Comparison of ENCODE assay signal across 12 cellular contexts in genomic region chr10:86782691-86783418, GRCh38. TPM values are rescaled to one million over a fixed set of nuclear protein-coding genes. Genes with fewer than 3 reads are reported as not detected.
DNase-seq lines count a peak whose midpoint lies in the region; ATAC-seq and TF ChIP-seq lines count a peak whose summit lies in the region.
"Had no signal": no experiment of that assay in that cellular context is flagged by ENCODE, and none has a peak within 500 bp of the region (broad histone marks: within the 10 kb centered on the region; RNA-seq: fewer than 3 reads in every experiment).

No MANE protein-coding gene starts in this region.

- H3K36me3 Mint-ChIP-seq in endodermal cell (ENCODE audit: low read depth) = peaks cover 27% of the 10 kb centered on the region

- H3K27me3 ChIP-seq in left ventricle myocardium inferior (ENCODE audit: low read depth) (peaks cover 5% of the 10 kb centered on the region), endodermal cell (ENCODE audit: control insufficient read depth, insufficient read depth, low read length, poor library complexity, severe bottlenecking) (no peaks in the 10 kb centered on the region)
- H3K27me3 ChIP-seq: BE2C, MG63 had no signal

- no peaks in the 10 kb centered on the region for H3K9me3 Mint-ChIP-seq in endodermal cell

- no peak overlapping the region for H3K4me3 Mint-ChIP-seq in endodermal cell

- H3K4me1 ChIP-seq in left ventricle myocardium inferior (peaks cover 62% of the 10 kb centered on the region), endodermal cell (ENCODE audit: control insufficient read depth, insufficient read depth, low read length) (no peaks in the 10 kb centered on the region)
- H3K4me1 ChIP-seq: BE2C had no signal

- H3K9me3 ChIP-seq in left ventricle myocardium inferior (replicated peaks) (no peaks in the 10 kb centered on the region), endodermal cell (ENCODE audit: control insufficient read depth, low read length) (peaks cover 20% of the 10 kb centered on the region)
- H3K9me3 ChIP-seq: BE2C had no signal

- H3K27ac Mint-ChIP-seq in endodermal cell = no peak overlapping the region

- H3K36me3 ChIP-seq in left ventricle myocardium inferior = no peaks in the 10 kb centered on the region
- H3K36me3 ChIP-seq in endodermal cell (ENCODE audit: control insufficient read depth, insufficient read depth, low read length) = peaks cover 18% of the 10 kb centered on the region
- H3K36me3 ChIP-seq: BE2C, MG63 had no signal

- in situ Hi-C loops in ACHN (cut with HindIII; ENCODE audit: low pct_ligation_motif_present, low pct_unique_long_range_greater_than_20kb, low sequenced_read_pairs) = no loop called here

- no peak for TF ChIP-seq POLR2A in GM18505 (IDR thresholded peaks at IDR 0.05; ENCODE audit: borderline replicate concordance, extremely low read depth, insufficient read depth, insufficient read length)

- no peak overlapping the region for H3K9ac ChIP-seq in endodermal cell (ENCODE audit: extremely low read depth, low read length, poor library complexity, severe bottlenecking)

- ATAC-seq in GM18505 (IDR thresholded peaks at IDR 0.05; ENCODE audit: unreplicated experiment) (peak; percentile 83), GM21447 (IDR thresholded peaks at IDR 0.05; ENCODE audit: unreplicated experiment) (peak; percentile 81), HG03139 (IDR thresholded peaks at IDR 0.05; ENCODE audit: unreplicated experiment) (peak; percentile 50)

- DNase-seq in left ventricle myocardium inferior = no peak
- DNase-seq in endodermal cell = no peak
- no peak for DNase-seq in foreskin fibroblast
- DNase-seq in ACHN = no peak
- DNase-seq in stimulated activated CD4-positive, alpha-beta T cell treated with anti-CD3 and anti-CD28 coated beads, Interleukin-4, amount 100 ng/mL, for 1 hour = no peak
- DNase-seq: amygdala, BE2C, MG63, NCI-H446 treated with DMSO at 0.1 percent for 48 hours had no signal

- H3K4me3 ChIP-seq in left ventricle myocardium inferior (no peak overlapping the region), endodermal cell (ENCODE audit: low read length) (no peak overlapping the region), foreskin fibroblast (ENCODE audit: low read depth in 1 of 2, low read length in 2 of 2) (no peak overlapping the region)
- H3K4me3 ChIP-seq: MG63 had no signal

- 90% methylated on average over 1 of the region's 1 CpG; no CpG with 5 or more reads in 1 of the 2 experiments for WGBS in endodermal cell (ENCODE audit: insufficient coverage in 1 of 2, insufficient read length in 1 of 2), 2 experiments

- H3K4me1 Mint-ChIP-seq in endodermal cell = peaks cover 14% of the 10 kb centered on the region

- intact Hi-C loops in left ventricle myocardium inferior (cut with micrococcal nuclease) = no loop called here

- H3K27me3 Mint-ChIP-seq in endodermal cell (ENCODE audit: insufficient read depth) = no peaks in the 10 kb centered on the region

- peak overlapping the region; percentile 55 for H3K27ac ChIP-seq in left ventricle myocardium inferior (replicated peaks)
- H3K27ac ChIP-seq in endodermal cell (ENCODE audit: low read depth, low read length) = no peak overlapping the region

- no peak for TF ChIP-seq CTCF in left ventricle myocardium inferior (IDR thresholded peaks at IDR 0.05; ENCODE audit: borderline replicate concordance)
- TF ChIP-seq CTCF in endodermal cell (conservative IDR thresholded peaks at IDR 0.05) = no peak
- no peak for TF ChIP-seq CTCF in foreskin fibroblast (IDR thresholded peaks at IDR 0.05; ENCODE audit: low read depth, low read length)

RNA-seq across cellular contexts. Expression of gene BMPR1A, which starts 26.4 kb away (rescaled TPM):
- total RNA-seq in left ventricle myocardium inferior (43.8 TPM), endodermal cell (10 to 100 TPM; 69.4 to 96.4 TPM)
- polyA plus RNA-seq in endodermal cell (2013, experiment 1 of 2) = 40.2 TPM
- 38.8 TPM for polyA plus RNA-seq in endodermal cell (2013, experiment 2 of 2)
